19 cellular contexts compared by ENCODE assay signal in the genomic region with DNA sequence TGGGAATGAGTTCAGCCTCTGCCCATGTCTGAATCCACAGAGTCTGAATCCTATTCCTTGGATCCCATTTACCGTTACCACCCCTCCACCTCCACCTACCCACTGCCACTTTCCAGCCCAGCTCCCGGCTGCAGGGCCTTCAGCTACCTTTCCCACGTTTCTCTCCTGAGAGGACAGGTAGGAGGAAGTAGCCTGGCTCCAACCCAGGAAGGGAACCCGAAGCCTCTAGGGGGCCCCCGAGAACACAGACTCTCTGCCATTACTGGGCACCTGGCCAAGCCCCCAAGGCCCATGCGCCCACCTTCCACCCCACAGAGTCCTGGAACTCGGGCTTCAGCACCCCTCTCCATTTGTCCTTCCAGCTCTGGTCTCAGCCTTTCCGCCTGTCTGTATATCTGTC.
A peak's percentile ranks its signal among the peaks of the same experiment; 100 is the strongest.
DNase-seq lines count a peak whose midpoint lies in the region; ATAC-seq and TF ChIP-seq lines count a peak whose summit lies in the region.
"Had no signal": no experiment of that assay in that cellular context is flagged by ENCODE, and none has a peak within 500 bp of the region (broad histone marks: within the 10 kb centered on the region; RNA-seq: fewer than 3 reads in every experiment).

No MANE protein-coding gene starts in this region.

- H3K27ac ChIP-seq in uterus: no peak overlapping the region
- H3K27ac ChIP-seq: esophagus muscularis mucosa, gastroesophageal sphincter had no signal

- ATAC-seq in GM19035 (IDR thresholded peaks at IDR 0.05; ENCODE audit: unreplicated experiment): no peak
- ATAC-seq: gastroesophageal sphincter; naive thymus-derived CD8-positive, alpha-beta T cell; right cardiac atrium had no signal

- DNase-seq in GM10266 (ENCODE audit: extremely low spot score) (no peak), H7 (peak; percentile 76), OCI-M1 (lab: John Stamatoyannopoulos, UW) (peak; percentile 1), iPS-NIHi7 (ENCODE audit: extremely low spot score) (peak; percentile 40), NCI-H526 (lab: John Stamatoyannopoulos, UW) (no peak), uterus (no peak)
- no peak for DNase-seq in activated naive CD4-positive, alpha-beta T cell treated with anti-CD3 and anti-CD28 coated beads, Interleukin-2, amount 50 U/mL, for 16 hours
- DNase-seq: activated CD8-positive, alpha-beta memory T cell treated with anti-CD3 and anti-CD28 coated beads for 24 hours; activated naive CD8-positive, alpha-beta T cell treated with anti-CD3 and anti-CD28 coated beads, Interleukin-2, amount 10 ng/mL, durations not matched to agents 7 days and 5 days; effector memory CD4-positive, alpha-beta T cell; kidney glomerular epithelial cell; naive thymus-derived CD8-positive, alpha-beta T cell; NCI-H774; right cardiac atrium; stimulated activated CD4-positive, alpha-beta T cell treated with anti-CD3 and anti-CD28 coated beads, Interleukin-15, amount 100 ng/mL, for 24 hours; SW 1271 had no signal

- no peaks in the 10 kb centered on the region for H3K4me1 ChIP-seq in uterus
- H3K4me1 ChIP-seq: esophagus muscularis mucosa, gastroesophageal sphincter had no signal

- no peaks in the 10 kb centered on the region for H3K9me3 ChIP-seq in uterus
- H3K9me3 ChIP-seq: esophagus muscularis mucosa, gastroesophageal sphincter had no signal

- no peaks in the 10 kb centered on the region for H3K36me3 ChIP-seq in H7 (replicated peaks; ENCODE audit: control insufficient read depth, insufficient read depth, low read length)
- no peaks in the 10 kb centered on the region for H3K36me3 ChIP-seq in uterus
- H3K36me3 ChIP-seq: esophagus muscularis mucosa, gastroesophageal sphincter had no signal

- no peak for TF ChIP-seq POLR2A in uterus (IDR thresholded peaks at IDR 0.05)

- H3K4me3 ChIP-seq in H7 (ENCODE audit: insufficient read depth, low read depth, low read length): no peak overlapping the region
- H3K4me3 ChIP-seq in uterus: no peak overlapping the region
- H3K4me3 ChIP-seq: esophagus muscularis mucosa, gastroesophageal sphincter had no signal

- intact Hi-C loops in uterus (cut with DNase I; ENCODE audit: low total_unique reads): no loop called here

- peak; percentile 7 for TF ChIP-seq CTCF in GM10266 (IDR thresholded peaks at IDR 0.05; ENCODE audit: control insufficient read depth, insufficient read depth, low read depth, missing control alignments)
- TF ChIP-seq CTCF in uterus (IDR thresholded peaks at IDR 0.05): no peak

- no peaks in the 10 kb centered on the region for H3K27me3 ChIP-seq in H7 (ENCODE audit: control insufficient read depth, insufficient read depth, low read length)
- no peaks in the 10 kb centered on the region for H3K27me3 ChIP-seq in uterus
- H3K27me3 ChIP-seq: esophagus muscularis mucosa, gastroesophageal sphincter had no signal

Comparison
In these comparisons a context has a peak if more than half of its experiments do, and no peak if none do; other contexts are left out.
1. DNase-seq: peak in H7 (single experiment), OCI-M1 (single experiment) and iPS-NIHi7 (single experiment); none in GM10266 (single experiment), NCI-H526 (0 of 2), activated naive CD4-positive, alpha-beta T cell treated with anti-CD3 and anti-CD28 coated beads, Interleukin-2, amount 50 U/mL, for 16 hours (single experiment) and uterus (0 of 2).